ENCODE assay signal across 23 cellular contexts in the genomic region with DNA sequence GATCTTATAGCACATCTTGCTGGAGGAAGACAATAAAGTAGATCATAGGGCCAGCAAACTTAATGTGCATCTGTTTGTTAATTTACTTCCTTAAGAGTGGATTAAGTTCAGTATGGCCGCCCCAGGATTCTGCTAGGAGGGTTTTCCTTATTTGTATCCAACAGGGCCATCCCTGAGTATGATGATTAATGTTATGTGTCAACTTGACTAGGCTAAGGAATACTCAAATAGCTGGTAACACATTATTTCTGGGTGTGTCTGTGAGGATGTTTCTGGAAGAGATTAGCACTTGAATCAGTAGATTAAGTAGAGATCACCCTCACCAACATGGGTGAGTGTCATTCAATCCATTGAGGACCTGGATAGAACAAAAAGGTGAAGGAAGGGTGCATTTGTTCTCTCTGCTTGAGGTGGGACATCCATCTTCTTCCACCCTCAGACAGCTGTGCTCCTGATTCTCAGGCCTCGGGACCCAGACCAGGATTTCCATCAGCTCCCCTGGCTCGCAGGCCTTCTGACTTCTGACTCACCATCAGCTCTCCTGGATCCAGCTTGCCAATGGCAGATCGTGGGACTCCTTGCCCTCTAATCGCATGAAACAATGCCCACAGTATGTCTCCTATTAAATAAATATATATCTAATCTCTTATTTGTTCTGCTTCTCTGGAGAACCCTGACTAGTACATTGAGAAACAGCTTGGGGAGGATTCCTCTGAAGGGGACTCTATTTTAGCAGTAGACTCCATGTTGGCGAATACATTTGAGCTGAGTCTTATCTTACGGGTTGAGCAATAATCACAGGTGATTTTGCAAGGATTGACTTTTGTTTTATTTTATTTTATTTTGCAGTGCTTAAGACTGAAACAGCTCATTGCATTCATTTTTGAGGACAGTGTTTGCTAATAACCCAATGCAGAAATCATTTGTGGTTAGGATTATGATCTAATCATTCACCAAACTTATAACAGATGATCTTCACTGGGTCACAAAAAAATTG. TPM values are rescaled to one million over a fixed set of nuclear protein-coding genes. Genes with fewer than 3 reads are reported as not detected.
DNase-seq lines count a peak whose midpoint lies in the region; ATAC-seq, FAIRE-seq and TF ChIP-seq lines count a peak whose summit lies in the region.
"Had no signal": no experiment of that assay in that cellular context is flagged by ENCODE, and none has a peak within 500 bp of the region (broad histone marks: within the 10 kb centered on the region; RNA-seq: fewer than 3 reads in every experiment).

No MANE protein-coding gene starts in this region.

- H4K20me1 ChIP-seq in K562 (replicated peaks; ENCODE audit: control insufficient read depth, insufficient read depth, low read length) = no peaks in the 10 kb centered on the region

- intact Hi-C loops in K562 (cut with micrococcal nuclease) (no loop called here), sciatic nerve (cut with DNase I) (no loop called here)

- peaks cover 2% of the 10 kb centered on the region for H3K27me3 Mint-ChIP-seq in osteocyte (ENCODE audit: unreplicated experiment)
- H3K27me3 Mint-ChIP-seq: activated B cell treated with CpG ODN at 0.5 μM for 24 hours; activated CD4-positive, alpha-beta memory T cell treated with anti-CD3 and anti-CD28 coated beads, Interleukin-2, amount 10 ng/mL, durations not matched to agents 7 days and 5 days; stimulated activated naive CD8-positive, alpha-beta T cell treated with anti-CD3 and anti-CD28 coated beads, Interleukin-15, amount 100 ng/mL, for 72 hours had no signal

- TF ChIP-seq POLR2A in K562 (conservative IDR thresholded peaks at IDR 0.05) = no peak

- FAIRE-seq in K562 (lab: Jason Lieb, UNC) = no peak

- peaks cover 2% of the 10 kb centered on the region; the same call in 1 of the 2 replicates for H3K9me3 ChIP-seq in K562 (replicated peaks; ENCODE audit: control insufficient read depth, insufficient read depth, low read depth, low read length)
- H3K9me3 ChIP-seq: SK-N-SH had no signal

- H3K9ac ChIP-seq in K562 (ENCODE audit: insufficient read depth in 1 of 2, low read depth in 2 of 2, low read length in 2 of 2) = no peak overlapping the region
- H3K9ac ChIP-seq: SK-N-SH had no signal

- ATAC-seq in K562 = no peak
- peak; percentile 24 for ATAC-seq in sciatic nerve
- ATAC-seq in HG03571 (IDR thresholded peaks at IDR 0.05; ENCODE audit: unreplicated experiment) = no peak
- ATAC-seq: heart left ventricle; left ventricle myocardium superior; mucosa of descending colon; psoas muscle; stimulated activated naive CD8-positive, alpha-beta T cell treated with anti-CD3 and anti-CD28 coated beads, Interleukin-15, amount 100 ng/mL, for 72 hours had no signal

- H3K79me2 ChIP-seq in K562 (ENCODE audit: control insufficient read depth, insufficient read depth, low read length) = no peaks in the 10 kb centered on the region

- WGBS in K562 (ENCODE audit: insufficient coverage, low coverage, missing lambda C conversion rate) = 6% methylated on average over 7 of the region's 7 CpGs

- no peaks in the 10 kb centered on the region for H3K36me3 Mint-ChIP-seq in osteocyte (ENCODE audit: unreplicated experiment)

- POLR2A ChIA-PET in K562 (lab: Yijun Ruan, JAX) = interaction anchor here (0.9 kb wide), 1 partner anchor 14 kb away, joined by 3 read pairs; no protein-coding TSS in a partner anchor

- H3K27me3 ChIP-seq in K562 (ENCODE audit: control insufficient read depth in 2 of 2, insufficient read depth in 2 of 2, low read length in 2 of 2) = peaks cover 4% of the 10 kb centered on the region in 2 experiments; a peak in 2 of 5 replicates
- H3K27me3 ChIP-seq: heart left ventricle had no signal

- BruUV-seq in K562 (replicated peaks; lab: Mats Ljungman, UMichigan) = no TSS peak

- CTCF ChIA-PET in K562 (lab: Yijun Ruan, JAX; ENCODE audit: low intra/inter-chr PET ratio) = interaction anchor here (0.7 kb wide), 1 partner anchor 326 kb away, joined by 3 read pairs; no protein-coding TSS in a partner anchor

- peaks cover 2% of the 10 kb centered on the region for H3K4me1 Mint-ChIP-seq in osteocyte (ENCODE audit: unreplicated experiment)
- H3K4me1 Mint-ChIP-seq: activated B cell treated with CpG ODN at 0.5 μM for 24 hours; stimulated activated naive CD8-positive, alpha-beta T cell treated with anti-CD3 and anti-CD28 coated beads, Interleukin-15, amount 100 ng/mL, for 72 hours had no signal

- no peak for TF ChIP-seq RAD21 in K562 (CRISPR knock-in tag; conservative IDR thresholded peaks at IDR 0.05 in 1 of 2, IDR thresholded peaks at IDR 0.05 in 1 of 2)

- H3K27ac Mint-ChIP-seq in osteocyte (ENCODE audit: unreplicated experiment) = no peak overlapping the region
- H3K27ac Mint-ChIP-seq: activated B cell treated with CpG ODN at 0.5 μM for 24 hours; activated CD4-positive, alpha-beta memory T cell treated with anti-CD3 and anti-CD28 coated beads, Interleukin-2, amount 10 ng/mL, durations not matched to agents 7 days and 5 days; stimulated activated naive CD8-positive, alpha-beta T cell treated with anti-CD3 and anti-CD28 coated beads, Interleukin-15, amount 100 ng/mL, for 72 hours had no signal

- H2AFZ ChIP-seq in K562 (ENCODE audit: low read depth, low read length) = no peak overlapping the region

- TF ChIP-seq CTCF in K562 (IDR thresholded peaks at IDR 0.05 in 2 of 3, conservative IDR thresholded peaks at IDR 0.05 in 1 of 3; ENCODE audit: insufficient read depth in 2 of 3, low read depth in 1 of 3, low read length in 3 of 3) (no peak), fibroblast of pulmonary artery (IDR thresholded peaks at IDR 0.05; ENCODE audit: low read length, missing control alignments) (no peak), osteocyte (IDR thresholded peaks at IDR 0.05) (no peak)

- TF ChIP-seq EP300 in K562 (IDR thresholded peaks at IDR 0.05; ENCODE audit: low read length) = no peak

- H3K9me1 ChIP-seq in K562 (ENCODE audit: control insufficient read depth, insufficient read depth, low read length) = no peaks in the 10 kb centered on the region

- no peak overlapping the region for H3K4me2 ChIP-seq in K562 (ENCODE audit: insufficient read depth, low read length)
- H3K4me2 ChIP-seq: SK-N-SH had no signal

- H3K36me3 ChIP-seq in K562 (ENCODE audit: control insufficient read depth, insufficient read depth, low read length) = no peaks in the 10 kb centered on the region
- H3K36me3 ChIP-seq: heart left ventricle had no signal

- in situ Hi-C loops in K562 (cut with MboI) = no loop called here

- no peaks in the 10 kb centered on the region for H3K4me1 ChIP-seq in K562 (replicated peaks in 1 of 2; ENCODE audit: control insufficient read depth in 2 of 2, insufficient read depth in 2 of 2, low read length in 2 of 2)
- H3K4me1 ChIP-seq: heart left ventricle, psoas muscle had no signal

- peak; percentile 21 for DNase-seq in H4 (ENCODE audit: low spot score)
- no peak for DNase-seq in K562 (ENCODE audit: extremely low read depth in 1 of 4, low spot score in 3 of 4)
- DNase-seq in fibroblast of pulmonary artery (ENCODE audit: low read depth) = peak; percentile 33
- DNase-seq in sciatic nerve (ENCODE audit: low spot score) = no peak
- no peak for DNase-seq in NCI-H510A treated with DMSO at 0.1 percent for 48 hours (lab: John Stamatoyannopoulos, UW)
- DNase-seq in stimulated activated naive CD4-positive, alpha-beta T cell (lab: John Stamatoyannopoulos, UW) = no peak
- no peak for DNase-seq in osteocyte (ENCODE audit: extremely low spot score, unreplicated experiment)
- DNase-seq: activated B cell treated with CpG ODN at 0.5 μM for 24 hours; activated CD4-positive, alpha-beta memory T cell treated with anti-CD3 and anti-CD28 coated beads, Interleukin-2, amount 10 ng/mL, durations not matched to agents 7 days and 5 days; activated naive CD4-positive, alpha-beta T cell treated with Interleukin-2 at 50 U/mL for 16 hours; AML-193; central memory CD4-positive, alpha-beta T cell; erythroblast; heart left ventricle; left ventricle myocardium superior; mucosa of descending colon; NCI-H187 treated with DMSO at 0.1 percent for 48 hours; NK-92 treated with Interleukin-12 subunit alpha and Interleukin-12 subunit beta, amount 100 ng/mL, for 24 hours; psoas muscle; SK-N-SH; stimulated activated CD4-positive, alpha-beta T cell treated with anti-CD3 and anti-CD28 coated beads, Interleukin-4, amount 100 ng/mL, for 1 hour; stimulated activated naive CD8-positive, alpha-beta T cell treated with anti-CD3 and anti-CD28 coated beads, Interleukin-15, amount 100 ng/mL, for 72 hours had no signal

- H3K4me3 ChIP-seq in K562 = no peak overlapping the region
- H3K4me3 ChIP-seq in fibroblast of pulmonary artery (replicated peaks; ENCODE audit: low read depth, low read length) = no peak overlapping the region
- H3K4me3 ChIP-seq: heart left ventricle, mucosa of descending colon, psoas muscle had no signal

- no peak overlapping the region for H3K27ac ChIP-seq in K562 (ENCODE audit: extremely low read depth, low read depth, low read length)
- H3K27ac ChIP-seq: heart left ventricle, psoas muscle had no signal

- peaks cover 20% of the 10 kb centered on the region for H3K9me3 Mint-ChIP-seq in osteocyte (ENCODE audit: unreplicated experiment)

- H3K4me3 Mint-ChIP-seq in osteocyte (ENCODE audit: unreplicated experiment) = no peak overlapping the region
- H3K4me3 Mint-ChIP-seq: activated B cell treated with CpG ODN at 0.5 μM for 24 hours; activated CD4-positive, alpha-beta memory T cell treated with anti-CD3 and anti-CD28 coated beads, Interleukin-2, amount 10 ng/mL, durations not matched to agents 7 days and 5 days; stimulated activated naive CD8-positive, alpha-beta T cell treated with anti-CD3 and anti-CD28 coated beads, Interleukin-15, amount 100 ng/mL, for 72 hours had no signal

RNA-seq across cellular contexts. Expression of a gene that starts 9.0 kb away (rescaled TPM):
- 15.3 and 23.8 TPM in 2 replicates for total RNA-seq in H4 (2014; rRNA removed; shearing (Covaris generic))
- total RNA-seq in K562 (2011; cell fraction: chromatin; rRNA removed; ENCODE audit: low replicate concordance) = 31.4 and 53.6 TPM in 2 replicates
- total RNA-seq in K562 (2011; cell fraction: nucleolus; rRNA removed) = 16.0 and 23.7 TPM in 2 replicates
- total RNA-seq in K562 (2011; cell fraction: nucleoplasm; rRNA removed) = 32.6 and 63.1 TPM in 2 replicates
- total RNA-seq in K562 (2014; rRNA removed) = 10.1 and 16.6 TPM in 2 replicates
- 26.7 and 28.6 TPM in 2 replicates for total RNA-seq in K562 (2014; rRNA removed; fragmentation: Illumina TruSeq; extraction: Trizol)
- total RNA-seq in K562 (2015; rRNA removed; fragmentation: Illumina TruSeq; extraction: Trizol) = 23.1 and 23.8 TPM in 2 replicates
- total RNA-seq in K562 (2021) = 26.7 and 27.1 TPM in 2 replicates
- 17.2 and 27.1 TPM in 2 replicates for polyA plus RNA-seq in K562 (2011; rRNA removed)
- polyA plus RNA-seq in K562 (2011; cell fraction: cytosol; rRNA removed) = 9.7 and 10.1 TPM in 2 replicates
- polyA plus RNA-seq in K562 (2011; cell fraction: nucleus; rRNA removed) = 27.3 and 40.7 TPM in 2 replicates
- 10.0 and 14.2 TPM in 2 replicates for polyA plus RNA-seq in K562 (2012)
- polyA plus RNA-seq in K562 (2014; fragmentation: Illumina TruSeq; extraction: Trizol) = 16.4 and 17.3 TPM in 2 replicates
- 1 to 10 TPM; 4.7 to 8.3 TPM for polyA plus RNA-seq in K562 (2014; fragmentation: Nextera tagmentation; extraction: Ambion mirVana)
- polyA plus RNA-seq in K562 (2014; rRNA removed) = 12.1 and 12.3 TPM in 2 replicates
- 78.9 and 105 TPM in 2 replicates for polyA minus RNA-seq in K562 (2011; rRNA and poly(A)+ RNA removed)
- 20.0 and 47.9 TPM in 2 replicates for polyA minus RNA-seq in K562 (2011; cell fraction: cytosol; rRNA and poly(A)+ RNA removed)
- polyA minus RNA-seq in K562 (2011; cell fraction: nucleus; rRNA and poly(A)+ RNA removed) = 27.6 and 31.1 TPM in 2 replicates
- total RNA-seq in sciatic nerve = 61.3 TPM
- total RNA-seq in osteocyte = 28.1 and 32.5 TPM in 2 replicates

Comparison
In these comparisons a context has a peak if more than half of its experiments do, and no peak if none do; other contexts are left out.
1. DNase-seq: peak in H4 (single experiment) and fibroblast of pulmonary artery (single experiment); none in K562 (0 of 4), sciatic nerve (single experiment), NCI-H510A treated with DMSO at 0.1 percent for 48 hours (single experiment), stimulated activated naive CD4-positive, alpha-beta T cell (0 of 6) and osteocyte (single experiment).